ENCODE assay signal across 25 cellular contexts in the genomic region with DNA sequence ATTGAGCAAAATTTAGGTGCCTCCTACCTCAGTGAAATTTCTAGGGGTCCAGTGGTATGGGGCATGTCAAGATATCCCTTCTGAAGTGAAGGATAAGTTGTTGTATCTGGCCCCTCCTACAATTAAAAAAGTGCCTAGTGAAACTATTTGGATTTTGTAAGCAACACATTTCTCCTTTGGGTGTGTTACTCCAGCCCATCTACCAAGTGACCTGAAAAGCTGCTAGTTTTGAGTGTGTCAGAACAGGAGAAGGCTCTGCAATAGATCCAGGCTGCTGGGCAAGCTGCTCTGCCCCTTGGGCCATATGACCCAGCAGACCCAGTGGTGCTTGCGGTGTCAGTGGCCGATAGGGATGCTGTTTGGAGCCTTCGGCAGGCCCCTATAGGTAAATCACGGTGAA.
"Had no signal": no experiment of that assay in that cellular context is flagged by ENCODE, and none has a peak within 500 bp of the region (broad histone marks: within the 10 kb centered on the region; RNA-seq: fewer than 3 reads in every experiment).

No MANE protein-coding gene starts in this region.

- H3K27me3 Mint-ChIP-seq: dendritic cell treated with granulocyte-macrophage colony-stimulating factor and Interleukin-4, amounts not matched to agents 40 ng/mL and 50 ng/mL, for 4 days had no signal

- H3K4me3 Mint-ChIP-seq: dendritic cell treated with granulocyte-macrophage colony-stimulating factor and Interleukin-4, amounts not matched to agents 40 ng/mL and 50 ng/mL, for 4 days; effector memory CD8-positive, alpha-beta T cell; endodermal cell; mesothelial cell of epicardium had no signal

- DNase-seq: cerebellar nuclear complex; cortex of kidney; effector CD8-positive, alpha-beta T cell; effector memory CD8-positive, alpha-beta T cell; endodermal cell; erythroblast; esophagus squamous epithelium; foreskin fibroblast; foreskin melanocyte; gastrocnemius medialis; glutamatergic neuron; head of caudate nucleus; heart right ventricle; hippocampal formation; kidney; kidney glomerular epithelial cell; left colon; left ventricle myocardium superior; mesenchymal stem cell; mucosa of descending colon had no signal

- H3K27ac ChIP-seq: epithelial cell of prostate, esophagus squamous epithelium, gastrocnemius medialis, heart right ventricle had no signal

- H3K4me1 Mint-ChIP-seq: endodermal cell, mesothelial cell of epicardium had no signal

- H3K9me3 Mint-ChIP-seq: effector memory CD8-positive, alpha-beta T cell; endodermal cell had no signal

- ATAC-seq: effector memory CD8-positive, alpha-beta T cell; esophagus mucosa; gastrocnemius medialis; heart right ventricle; left lobe of liver; left ventricle myocardium superior had no signal

- H3K4me1 ChIP-seq: esophagus squamous epithelium, gastrocnemius medialis had no signal

- H3K27ac Mint-ChIP-seq: dendritic cell treated with granulocyte-macrophage colony-stimulating factor and Interleukin-4, amounts not matched to agents 40 ng/mL and 50 ng/mL, for 4 days; effector memory CD8-positive, alpha-beta T cell; endodermal cell; mesothelial cell of epicardium had no signal

- H3K36me3 ChIP-seq: esophagus squamous epithelium, gastrocnemius medialis, heart right ventricle had no signal

- H3K36me3 Mint-ChIP-seq: mesothelial cell of epicardium had no signal

- H3K27me3 ChIP-seq: esophagus squamous epithelium, gastrocnemius medialis, heart right ventricle had no signal

- H3K4me3 ChIP-seq: esophagus squamous epithelium, gastrocnemius medialis, heart right ventricle, mucosa of descending colon had no signal

- H3K9me3 ChIP-seq: esophagus squamous epithelium, gastrocnemius medialis, mucosa of descending colon had no signal
